Comparison of ENCODE assay signal across 1 cellular context in genomic region chr1:88697503-88697902, GRCh38.
TF ChIP-seq lines count a peak whose summit lies in the region.

No MANE protein-coding gene starts in this region.

TF ChIP-seq in SK-N-SH, 30 proteins besides CTCF, POLR2A, EP300 and RAD21 (continued from another document):
- TF ChIP-seq MXI1 (IDR thresholded peaks at IDR 0.05; ENCODE audit: low read depth, low read length) (no peak), EZH2phosphoT487 (IDR thresholded peaks at IDR 0.05; ENCODE audit: borderline replicate concordance, low read depth) (no peak), FOXJ3 (CRISPR knock-in tag; IDR thresholded peaks at IDR 0.05) (no peak), NFIC (IDR thresholded peaks at IDR 0.05; ENCODE audit: borderline replicate concordance) (no peak), GATA2 (CRISPR knock-in tag; IDR thresholded peaks at IDR 0.05) (no peak), IRF3 (IDR thresholded peaks at IDR 0.05; ENCODE audit: low read depth, low read length) (no peak)
TF ChIP-seq in SK-N-SH: peak in this region for 0.
